Comparison of ENCODE assay signal across 22 cellular contexts in the genomic region with DNA sequence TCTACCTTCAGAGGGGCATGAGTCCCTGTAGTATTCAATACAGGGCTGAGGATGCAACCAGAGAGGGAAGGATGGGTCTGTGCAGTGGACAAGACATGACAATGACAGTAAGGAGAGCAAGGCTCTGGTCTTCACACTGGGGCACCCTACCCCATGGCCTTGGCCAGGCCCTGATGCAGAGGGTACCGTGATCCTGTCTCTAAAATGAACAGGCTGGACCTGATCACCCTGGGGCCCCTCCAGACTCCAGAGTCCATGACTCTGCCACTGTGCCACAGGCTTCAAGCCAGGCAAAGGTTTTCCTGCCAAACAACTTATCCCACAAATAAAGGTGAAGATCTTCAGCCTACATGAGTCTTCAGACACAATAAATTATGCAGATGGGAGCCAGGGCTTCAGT. TPM values are rescaled to one million over a fixed set of nuclear protein-coding genes. Genes with fewer than 3 reads are reported as not detected.
"Had no signal": no experiment of that assay in that cellular context is flagged by ENCODE, and none has a peak within 500 bp of the region (broad histone marks: within the 10 kb centered on the region; RNA-seq: fewer than 3 reads in every experiment).

No MANE protein-coding gene starts in this region.

- H3K27ac ChIP-seq: SJSA1, SK-N-MC had no signal

- H3K4me1 ChIP-seq: SJSA1 had no signal

- H3K9me3 ChIP-seq: SJSA1 had no signal

- DNase-seq: IMR-90, Karpas-422, KG1, MV-4-11, NCI-H1048, NCI-H1105, NCI-H1417, NCI-H1436 treated with DMSO at 0.1 percent for 48 hours, NCI-H1694 treated with DMSO at 0.1 percent for 48 hours, NCI-H1930, NCI-H2081, NCI-H2107, NCI-H2227 treated with DMSO at 0.1 percent for 48 hours, NCI-H524, NCI-H526 treated with DMSO at 0.1 percent for 48 hours, NCI-H748 treated with DMSO at 0.1 percent for 48 hours, Right ventricle myocardium superior, RPMI8226, SIG-M5 had no signal

- H3K4me3 ChIP-seq: SJSA1, SK-N-MC had no signal

- H3K36me3 ChIP-seq: SJSA1 had no signal

RNA-seq across cellular contexts. Expression of gene MAT1A, which starts 4.9 kb away (rescaled TPM):
- total RNA-seq: IMR-90, M059J, SJSA1 had no signal
